In genomic region chr10:10527861-10528562, GRCh38 we compare ENCODE assay signal across 14 cellular contexts.
DNase-seq lines count a peak whose midpoint lies in the region; ATAC-seq and TF ChIP-seq lines count a peak whose summit lies in the region.
"Had no signal": no experiment of that assay in that cellular context is flagged by ENCODE, and none has a peak within 500 bp of the region (broad histone marks: within the 10 kb centered on the region; RNA-seq: fewer than 3 reads in every experiment).

No MANE protein-coding gene starts in this region.

- no peak overlapping the region for H3K27ac ChIP-seq in right atrium auricular region
- no peak overlapping the region for H3K27ac ChIP-seq in smooth muscle cell (ENCODE audit: low read depth)
- H3K27ac ChIP-seq: BLaER1 had no signal

- WGBS in smooth muscle cell (ENCODE audit: low lambda C conversion rate), result 18% methylated on average over 2 of the region's 2 CpGs

- ATAC-seq in Right ventricle myocardium superior (ENCODE audit: poor library complexity), result no peak

- H3K4me1 ChIP-seq in right atrium auricular region (no peaks in the 10 kb centered on the region), smooth muscle cell (ENCODE audit: low read depth) (peaks cover 3% of the 10 kb centered on the region)
- H3K4me1 ChIP-seq: BLaER1, Caco-2 had no signal

- DNase-seq in right atrium auricular region (ENCODE audit: low spot score) (peak; percentile 11), Right ventricle myocardium superior (no peak), choroid plexus epithelial cell (ENCODE audit: low read depth) (peak; percentile 6), iPS-NIHi7 (ENCODE audit: extremely low spot score) (peak; percentile 31), smooth muscle cell (lab: John Stamatoyannopoulos, UW; ENCODE audit: unreplicated experiment) (no peak), NCI-H2107 treated with DMSO at 0.1 percent for 48 hours (lab: John Stamatoyannopoulos, UW; ENCODE audit: unreplicated experiment) (no peak), epidermal melanocyte (ENCODE audit: insufficient read length, low spot score) (no peak)
- no peak for DNase-seq in activated CD4-positive, CD25-positive, alpha-beta regulatory T cell treated with anti-CD3 and anti-CD28 coated beads, Interleukin-2, amount 50 U/mL, for 72 hours
- DNase-seq: 8988T; AML-193; Caco-2; CD8-positive, alpha-beta memory T cell; DMS 273 treated with DMSO at 0.1 percent for 48 hours had no signal

- TF ChIP-seq CTCF in right atrium auricular region (IDR thresholded peaks at IDR 0.05), result no peak
- TF ChIP-seq CTCF in choroid plexus epithelial cell (conservative IDR thresholded peaks at IDR 0.05; ENCODE audit: low read depth, low read length), result no peak
- no peak for TF ChIP-seq CTCF in smooth muscle cell (IDR thresholded peaks at IDR 0.05; ENCODE audit: borderline replicate concordance, insufficient read depth, poor library complexity, severe bottlenecking)

- H2AFZ ChIP-seq in smooth muscle cell (ENCODE audit: low read depth), result no peak overlapping the region

- H3K9ac ChIP-seq in smooth muscle cell (ENCODE audit: low read depth), result no peak overlapping the region
- H3K9ac ChIP-seq: BLaER1 had no signal

- H4K20me1 ChIP-seq in smooth muscle cell (ENCODE audit: low read depth), result no peaks in the 10 kb centered on the region
- H4K20me1 ChIP-seq: BLaER1 had no signal

- peak overlapping the region; percentile 7 for H3K4me2 ChIP-seq in smooth muscle cell
- H3K4me2 ChIP-seq: BLaER1 had no signal

- H3K4me3 ChIP-seq in right atrium auricular region (no peak overlapping the region), choroid plexus epithelial cell (ENCODE audit: low read depth, low read length) (no peak overlapping the region), smooth muscle cell (no peak overlapping the region)
- H3K4me3 ChIP-seq: BLaER1 had no signal

- H3K27me3 ChIP-seq in right atrium auricular region, result no peaks in the 10 kb centered on the region
- H3K27me3 ChIP-seq in smooth muscle cell (ENCODE audit: low read depth), result no peaks in the 10 kb centered on the region
- H3K27me3 ChIP-seq: BLaER1 had no signal

- no peaks in the 10 kb centered on the region for H3K79me2 ChIP-seq in smooth muscle cell (ENCODE audit: low read depth)

- no peaks in the 10 kb centered on the region for H3K9me3 ChIP-seq in right atrium auricular region
- H3K9me3 ChIP-seq in smooth muscle cell (replicated peaks; ENCODE audit: low read depth), result no peaks in the 10 kb centered on the region
- H3K9me3 ChIP-seq: BLaER1, Caco-2 had no signal

- H3K36me3 ChIP-seq in right atrium auricular region (no peaks in the 10 kb centered on the region), smooth muscle cell (ENCODE audit: low read depth) (no peaks in the 10 kb centered on the region)
- H3K36me3 ChIP-seq: BLaER1 had no signal

- intact Hi-C loops in Right ventricle myocardium superior (cut with DNase I), result no loop called here

- H3F3A ChIP-seq in smooth muscle cell (ENCODE audit: low read depth), result peaks cover 6% of the 10 kb centered on the region

Comparison
In these comparisons a context has a peak if more than half of its experiments do, and no peak if none do; other contexts are left out.
1. DNase-seq: peak in right atrium auricular region (single experiment), choroid plexus epithelial cell (single experiment) and iPS-NIHi7 (single experiment); none in Right ventricle myocardium superior (single experiment), smooth muscle cell (single experiment), NCI-H2107 treated with DMSO at 0.1 percent for 48 hours (single experiment), activated CD4-positive, CD25-positive, alpha-beta regulatory T cell treated with anti-CD3 and anti-CD28 coated beads, Interleukin-2, amount 50 U/mL, for 72 hours (single experiment) and epidermal melanocyte (single experiment).